32 cellular contexts compared by ENCODE assay signal in the genomic region with DNA sequence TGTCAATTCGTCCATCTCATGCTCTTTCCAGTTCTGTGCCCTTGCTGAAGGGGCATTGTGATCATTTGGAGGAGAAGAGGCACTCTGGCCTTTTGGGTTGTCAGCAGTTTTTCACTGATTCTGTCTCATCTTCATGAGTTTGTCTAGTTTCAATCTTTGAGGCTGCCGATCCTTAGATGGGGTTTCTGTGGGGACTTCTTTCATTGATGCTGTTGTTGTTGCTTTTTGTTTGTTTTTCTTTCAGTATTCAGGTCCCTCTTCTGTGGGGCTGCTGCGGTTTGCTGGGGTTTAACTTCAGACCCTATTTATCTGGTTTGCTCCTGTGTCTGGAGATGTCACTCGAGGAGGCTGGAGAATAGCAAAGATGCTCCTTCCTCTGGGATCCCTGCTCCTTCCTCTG.
"Had no signal": no experiment of that assay in that cellular context is flagged by ENCODE, and none has a peak within 500 bp of the region (broad histone marks: within the 10 kb centered on the region; RNA-seq: fewer than 3 reads in every experiment).

No MANE protein-coding gene starts in this region.

- H3K9me3 ChIP-seq: ascending aorta, breast epithelium, esophagus squamous epithelium had no signal

- DNase-seq: activated CD4-positive, alpha-beta memory T cell treated with anti-CD3 and anti-CD28 coated beads, Interleukin-2, amount 10 ng/mL, durations not matched to agents 7 days and 5 days; activated CD4-positive, alpha-beta T cell treated with anti-CD3 and anti-CD28 coated beads for 1 hour; activated CD4-positive, alpha-beta T cell treated with anti-CD3 and anti-CD28 coated beads for 4 hours; activated CD4-positive, alpha-beta T cell treated with anti-CD3 and anti-CD28 coated beads, Interleukin-2, amount 10 ng/mL, durations not matched to agents 7 days and 5 days; activated CD4-positive, alpha-beta T cell treated with anti-CD3 and anti-CD28 coated beads, Interleukin-2, amount 50 U/mL, for 4 hours; activated CD8-positive, alpha-beta memory T cell treated with anti-CD3 and anti-CD28 coated beads, Interleukin-2, amount 50 U/mL, for 48 hours; activated gamma-delta T cell; activated naive CD4-positive, alpha-beta T cell; activated naive CD4-positive, alpha-beta T cell treated with anti-CD3 and anti-CD28 coated beads, Interleukin-2, amount 10 ng/mL, durations not matched to agents 7 days and 5 days; activated naive CD8-positive, alpha-beta T cell treated with anti-CD3 and anti-CD28 coated beads, Interleukin-2, amount 10 ng/mL, durations not matched to agents 7 days and 5 days; activated T-cell treated with anti-CD3 and anti-CD28 coated beads for 4 hours; activated T-cell treated with anti-CD3 and anti-CD28 coated beads, Interleukin-2, amount 50 U/mL, for 24 hours; activated T-cell treated with anti-CD3 and anti-CD28 coated beads, Interleukin-2, amount 50 U/mL, for 72 hours; caudate nucleus; cortex of kidney; dermis blood vessel endothelial cell; effector CD4-positive, alpha-beta T cell; effector memory CD8-positive, alpha-beta T cell; esophagus squamous epithelium; foreskin melanocyte; heart right ventricle; T-helper 1 cell; T-helper 17 cell; T1000 had no signal

- H3K4me3 ChIP-seq: ascending aorta, breast epithelium, esophagus squamous epithelium, gastroesophageal sphincter, heart right ventricle had no signal

- H3K36me3 ChIP-seq: ascending aorta, breast epithelium, esophagus squamous epithelium, gastroesophageal sphincter, heart right ventricle had no signal

- ATAC-seq: activated naive CD4-positive, alpha-beta T cell treated with anti-CD3 and anti-CD28 coated beads, Interleukin-2, amount 50 U/mL, for 72 hours; activated T-cell treated with anti-CD3 and anti-CD28 coated beads, Interleukin-2, amount 50 U/mL, for 72 hours; effector memory CD8-positive, alpha-beta T cell; gastroesophageal sphincter; heart right ventricle; T-helper 17 cell had no signal

- H3K4me1 ChIP-seq: ascending aorta, breast epithelium, esophagus squamous epithelium, gastroesophageal sphincter, heart right ventricle had no signal

- H3K27me3 ChIP-seq: ascending aorta, breast epithelium, esophagus squamous epithelium, heart right ventricle had no signal

- H3K27ac ChIP-seq: ascending aorta, breast epithelium, epithelial cell of prostate, esophagus squamous epithelium, gastroesophageal sphincter, heart right ventricle had no signal

- FAIRE-seq: colon, endometrium, endothelial cell of umbilical vein had no signal
